In the genomic region with DNA sequence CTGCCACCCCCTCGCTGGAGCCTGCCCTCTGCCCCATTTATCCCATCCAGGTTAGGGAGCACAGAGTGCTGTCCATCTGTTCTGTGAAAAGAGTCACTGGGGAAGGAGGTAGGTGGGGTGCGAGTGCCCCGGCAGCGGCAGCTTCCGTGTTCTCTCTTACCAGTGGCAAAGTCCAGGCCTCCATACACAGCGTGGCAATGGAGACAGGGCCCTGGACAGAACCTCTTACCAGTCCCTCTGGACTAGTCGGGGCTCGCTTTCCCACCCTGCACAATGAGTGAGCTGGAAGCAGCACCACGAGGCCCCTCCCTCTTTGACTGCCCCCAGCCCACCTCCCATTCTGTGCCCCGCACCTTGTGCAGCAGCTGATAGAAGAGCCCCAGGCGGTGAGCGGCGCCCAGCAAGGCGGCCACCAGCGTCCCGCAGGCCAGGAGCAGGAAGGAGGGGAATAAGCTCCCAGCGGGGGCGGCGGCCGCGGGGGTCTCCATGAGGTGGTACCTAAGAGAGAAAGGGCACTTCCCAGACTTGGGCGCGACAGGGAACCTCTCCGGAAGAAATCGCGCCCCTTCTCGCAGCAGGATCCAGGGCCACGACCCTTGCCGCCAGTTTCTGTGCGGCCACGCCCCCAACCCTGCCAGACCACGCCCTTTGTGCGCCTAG, we compare ENCODE assay signal across 1 cellular context.
A peak's percentile ranks its signal among the peaks of the same experiment; 100 is the strongest.
TF ChIP-seq lines count a peak whose summit lies in the region.

No MANE protein-coding gene starts in this region.

TF ChIP-seq in HepG2, 621 proteins besides CTCF, POLR2A, EP300 and RAD21 (continued from another document):
- peak; percentile 56 for TF ChIP-seq ZFY (CRISPR knock-in tag; IDR thresholded peaks at IDR 0.05)
- TF ChIP-seq ZFP41 (CRISPR knock-in tag; IDR thresholded peaks at IDR 0.05; ENCODE audit: borderline replicate concordance): no peak
- TF ChIP-seq ZNF724P (CRISPR knock-in tag; IDR thresholded peaks at IDR 0.05; ENCODE audit: borderline replicate concordance): 0 out of 2 replicates have a peak, but pooled peaks have one; percentile 29
- TF ChIP-seq MAFG (CRISPR knock-in tag; IDR thresholded peaks at IDR 0.05): no peak
- TF ChIP-seq, protein P1, sequence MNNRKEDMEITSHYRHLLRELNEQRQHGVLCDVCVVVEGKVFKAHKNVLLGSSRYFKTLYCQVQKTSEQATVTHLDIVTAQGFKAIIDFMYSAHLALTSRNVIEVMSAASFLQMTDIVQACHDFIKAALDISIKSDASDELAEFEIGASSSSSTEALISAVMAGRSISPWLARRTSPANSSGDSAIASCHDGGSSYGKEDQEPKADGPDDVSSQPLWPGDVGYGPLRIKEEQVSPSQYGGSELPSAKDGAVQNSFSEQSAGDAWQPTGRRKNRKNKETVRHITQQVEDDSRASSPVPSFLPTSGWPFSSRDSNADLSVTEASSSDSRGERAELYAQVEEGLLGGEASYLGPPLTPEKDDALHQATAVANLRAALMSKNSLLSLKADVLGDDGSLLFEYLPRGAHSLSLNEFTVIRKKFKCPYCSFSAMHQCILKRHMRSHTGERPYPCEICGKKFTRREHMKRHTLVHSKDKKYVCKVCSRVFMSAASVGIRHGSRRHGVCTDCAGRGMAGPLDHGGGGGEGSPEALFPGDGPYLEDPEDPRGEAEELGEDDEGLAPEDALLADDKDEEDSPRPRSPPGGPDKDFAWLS (CRISPR knock-in tag; IDR thresholded peaks at IDR 0.05; ENCODE audit: borderline replicate concordance): no peak
- TF ChIP-seq NR2F6 (IDR thresholded peaks at IDR 0.05): no peak
- TF ChIP-seq NR2F6 (CRISPR knock-in tag; IDR thresholded peaks at IDR 0.05): no peak
- no peak for TF ChIP-seq KLF13 (CRISPR knock-in tag; IDR thresholded peaks at IDR 0.05)
- peak; percentile 75 for TF ChIP-seq RBFOX2 (IDR thresholded peaks at IDR 0.05; ENCODE audit: low read depth, low read length)
- TF ChIP-seq ZBTB21 (CRISPR knock-in tag; IDR thresholded peaks at IDR 0.05): no peak
- TF ChIP-seq ZNF30 (CRISPR knock-in tag; IDR thresholded peaks at IDR 0.05): no peak
- TF ChIP-seq ZNF33A (CRISPR knock-in tag; IDR thresholded peaks at IDR 0.05; ENCODE audit: borderline replicate concordance): no peak; the same call in 1 of the 2 replicates
- no peak for TF ChIP-seq SIN3A (IDR thresholded peaks at IDR 0.05; ENCODE audit: borderline replicate concordance, low read depth, low read length)
- no peak for TF ChIP-seq ZNF615 (CRISPR knock-in tag; IDR thresholded peaks at IDR 0.05; ENCODE audit: borderline replicate concordance)
- TF ChIP-seq PHF8 (CRISPR knock-in tag; IDR thresholded peaks at IDR 0.05): peak; percentile 34; the same call in 1 of the 2 replicates
- TF ChIP-seq ZNF234 (CRISPR knock-in tag; conservative IDR thresholded peaks at IDR 0.05): no peak
- peak; percentile 58 for TF ChIP-seq ZFX (CRISPR knock-in tag; IDR thresholded peaks at IDR 0.05; ENCODE audit: low read depth)
- TF ChIP-seq ARID3A (IDR thresholded peaks at IDR 0.05; ENCODE audit: low read depth, low read length): 0 out of 2 replicates have a peak, but pooled peaks have one; percentile 2
- TF ChIP-seq, protein P2, sequence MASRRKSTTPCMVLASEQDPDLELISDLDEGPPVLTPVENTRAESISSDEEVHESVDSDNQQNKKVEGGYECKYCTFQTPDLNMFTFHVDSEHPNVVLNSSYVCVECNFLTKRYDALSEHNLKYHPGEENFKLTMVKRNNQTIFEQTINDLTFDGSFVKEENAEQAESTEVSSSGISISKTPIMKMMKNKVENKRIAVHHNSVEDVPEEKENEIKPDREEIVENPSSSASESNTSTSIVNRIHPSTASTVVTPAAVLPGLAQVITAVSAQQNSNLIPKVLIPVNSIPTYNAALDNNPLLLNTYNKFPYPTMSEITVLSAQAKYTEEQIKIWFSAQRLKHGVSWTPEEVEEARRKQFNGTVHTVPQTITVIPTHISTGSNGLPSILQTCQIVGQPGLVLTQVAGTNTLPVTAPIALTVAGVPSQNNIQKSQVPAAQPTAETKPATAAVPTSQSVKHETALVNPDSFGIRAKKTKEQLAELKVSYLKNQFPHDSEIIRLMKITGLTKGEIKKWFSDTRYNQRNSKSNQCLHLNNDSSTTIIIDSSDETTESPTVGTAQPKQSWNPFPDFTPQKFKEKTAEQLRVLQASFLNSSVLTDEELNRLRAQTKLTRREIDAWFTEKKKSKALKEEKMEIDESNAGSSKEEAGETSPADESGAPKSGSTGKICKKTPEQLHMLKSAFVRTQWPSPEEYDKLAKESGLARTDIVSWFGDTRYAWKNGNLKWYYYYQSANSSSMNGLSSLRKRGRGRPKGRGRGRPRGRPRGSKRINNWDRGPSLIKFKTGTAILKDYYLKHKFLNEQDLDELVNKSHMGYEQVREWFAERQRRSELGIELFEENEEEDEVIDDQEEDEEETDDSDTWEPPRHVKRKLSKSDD (CRISPR knock-in tag; IDR thresholded peaks at IDR 0.05; ENCODE audit: low read depth): no peak
- TF ChIP-seq, protein P3, sequence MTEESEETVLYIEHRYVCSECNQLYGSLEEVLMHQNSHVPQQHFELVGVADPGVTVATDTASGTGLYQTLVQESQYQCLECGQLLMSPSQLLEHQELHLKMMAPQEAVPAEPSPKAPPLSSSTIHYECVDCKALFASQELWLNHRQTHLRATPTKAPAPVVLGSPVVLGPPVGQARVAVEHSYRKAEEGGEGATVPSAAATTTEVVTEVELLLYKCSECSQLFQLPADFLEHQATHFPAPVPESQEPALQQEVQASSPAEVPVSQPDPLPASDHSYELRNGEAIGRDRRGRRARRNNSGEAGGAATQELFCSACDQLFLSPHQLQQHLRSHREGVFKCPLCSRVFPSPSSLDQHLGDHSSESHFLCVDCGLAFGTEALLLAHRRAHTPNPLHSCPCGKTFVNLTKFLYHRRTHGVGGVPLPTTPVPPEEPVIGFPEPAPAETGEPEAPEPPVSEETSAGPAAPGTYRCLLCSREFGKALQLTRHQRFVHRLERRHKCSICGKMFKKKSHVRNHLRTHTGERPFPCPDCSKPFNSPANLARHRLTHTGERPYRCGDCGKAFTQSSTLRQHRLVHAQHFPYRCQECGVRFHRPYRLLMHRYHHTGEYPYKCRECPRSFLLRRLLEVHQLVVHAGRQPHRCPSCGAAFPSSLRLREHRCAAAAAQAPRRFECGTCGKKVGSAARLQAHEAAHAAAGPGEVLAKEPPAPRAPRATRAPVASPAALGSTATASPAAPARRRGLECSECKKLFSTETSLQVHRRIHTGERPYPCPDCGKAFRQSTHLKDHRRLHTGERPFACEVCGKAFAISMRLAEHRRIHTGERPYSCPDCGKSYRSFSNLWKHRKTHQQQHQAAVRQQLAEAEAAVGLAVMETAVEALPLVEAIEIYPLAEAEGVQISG (CRISPR knock-in tag; IDR thresholded peaks at IDR 0.05): no peak
- TF ChIP-seq ZNF160 (CRISPR knock-in tag; IDR thresholded peaks at IDR 0.05): peak; percentile 16; the same call in 1 of the 2 replicates
- no peak for TF ChIP-seq CREB1 (IDR thresholded peaks at IDR 0.05)
- TF ChIP-seq CREB1 (CRISPR knock-in tag; IDR thresholded peaks at IDR 0.05): no peak
- TF ChIP-seq ZNF138 (CRISPR knock-in tag; IDR thresholded peaks at IDR 0.05; ENCODE audit: low read depth): no peak
- TF ChIP-seq ELF3 (CRISPR knock-in tag; IDR thresholded peaks at IDR 0.05): peak; percentile 52; the same call in 1 of the 2 replicates
- 0 out of 2 replicates have a peak, but pooled peaks have one; percentile 4 for TF ChIP-seq ZMAT3 (CRISPR knock-in tag; conservative IDR thresholded peaks at IDR 0.05)
- TF ChIP-seq SP1 (IDR thresholded peaks at IDR 0.05): no peak
- TF ChIP-seq SP1 (CRISPR knock-in tag; IDR thresholded peaks at IDR 0.05): peak; percentile 78
- TF ChIP-seq, protein P4, sequence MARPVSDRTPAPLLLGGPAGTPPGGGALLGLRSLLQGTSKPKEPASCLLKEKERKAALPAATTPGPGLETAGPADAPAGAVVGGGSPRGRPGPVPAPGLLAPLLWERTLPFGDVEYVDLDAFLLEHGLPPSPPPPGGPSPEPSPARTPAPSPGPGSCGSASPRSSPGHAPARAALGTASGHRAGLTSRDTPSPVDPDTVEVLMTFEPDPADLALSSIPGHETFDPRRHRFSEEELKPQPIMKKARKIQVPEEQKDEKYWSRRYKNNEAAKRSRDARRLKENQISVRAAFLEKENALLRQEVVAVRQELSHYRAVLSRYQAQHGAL (CRISPR knock-in tag; IDR thresholded peaks at IDR 0.05; ENCODE audit: not compliant biosample characterization): no peak
- no peak for TF ChIP-seq ZNF703 (CRISPR knock-in tag; IDR thresholded peaks at IDR 0.05; ENCODE audit: borderline replicate concordance)
- no peak for TF ChIP-seq IRF2 (CRISPR knock-in tag; IDR thresholded peaks at IDR 0.05)
- TF ChIP-seq FOXO4 (CRISPR knock-in tag; conservative IDR thresholded peaks at IDR 0.05): 0 out of 2 replicates have a peak, but pooled peaks have one; percentile 41
- TF ChIP-seq NONO (IDR thresholded peaks at IDR 0.05): no peak
- no peak for TF ChIP-seq NONO (CRISPR knock-in tag; conservative IDR thresholded peaks at IDR 0.05)
- TF ChIP-seq ZNF790 (CRISPR knock-in tag; IDR thresholded peaks at IDR 0.05; ENCODE audit: borderline replicate concordance): peak; percentile 78; the same call in 1 of the 2 replicates
- TF ChIP-seq TP53 (CRISPR knock-in tag; conservative IDR thresholded peaks at IDR 0.05): no peak
- TF ChIP-seq ETS1 (CRISPR knock-in tag; IDR thresholded peaks at IDR 0.05): 0 out of 2 replicates have a peak, but pooled peaks have one; percentile 5
- peak; percentile 45 for TF ChIP-seq HNRNPLL (IDR thresholded peaks at IDR 0.05; ENCODE audit: low read depth, low read length, poor library complexity, severe bottlenecking)
- TF ChIP-seq CBFB (CRISPR knock-in tag; IDR thresholded peaks at IDR 0.05): no peak
- no peak for TF ChIP-seq FOXK1 (CRISPR knock-in tag; IDR thresholded peaks at IDR 0.05; ENCODE audit: borderline replicate concordance, low read depth)
- TF ChIP-seq PAWR (CRISPR knock-in tag; IDR thresholded peaks at IDR 0.05; ENCODE audit: borderline replicate concordance): no peak
- TF ChIP-seq THAP8 (CRISPR knock-in tag; IDR thresholded peaks at IDR 0.05; ENCODE audit: borderline replicate concordance): no peak
- TF ChIP-seq NCOA1 (CRISPR knock-in tag; IDR thresholded peaks at IDR 0.05): no peak
- TF ChIP-seq ZMYM2 (CRISPR knock-in tag; IDR thresholded peaks at IDR 0.05): no peak
- peak; percentile 41; the same call in 1 of the 2 replicates for TF ChIP-seq TFAP4 (IDR thresholded peaks at IDR 0.05; ENCODE audit: borderline replicate concordance, low read depth)
- no peak; the same call in 1 of the 2 replicates for TF ChIP-seq KAT7 (CRISPR knock-in tag; IDR thresholded peaks at IDR 0.05; ENCODE audit: borderline replicate concordance)
- TF ChIP-seq TMF1 (CRISPR knock-in tag; IDR thresholded peaks at IDR 0.05; ENCODE audit: low read depth): peak; percentile 79
- no peak for TF ChIP-seq ZNF766 (CRISPR knock-in tag; IDR thresholded peaks at IDR 0.05; ENCODE audit: borderline replicate concordance)
TF ChIP-seq in HepG2: peak in this region for 62.
